Comparison of ENCODE assay signal across 25 cellular contexts in the genomic region with DNA sequence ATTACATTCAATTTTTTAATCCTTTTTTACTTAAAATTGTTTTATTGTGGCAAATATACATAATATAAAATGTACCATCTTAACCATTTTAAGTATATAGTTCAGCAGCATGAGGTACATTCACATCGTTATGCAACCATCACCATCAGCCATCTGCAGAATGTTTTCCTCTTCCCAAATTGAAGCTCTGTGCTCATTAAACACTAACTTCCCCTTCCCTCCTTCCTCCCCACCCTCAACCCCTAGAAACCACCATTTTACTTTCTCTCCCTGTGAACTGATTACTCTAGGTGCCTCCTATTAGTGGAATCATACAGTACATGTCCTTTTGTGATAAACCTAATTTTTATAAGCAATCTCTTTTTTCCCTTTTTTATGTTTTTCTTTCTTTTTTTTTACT. TPM values are rescaled to one million over a fixed set of nuclear protein-coding genes. Genes with fewer than 3 reads are reported as not detected.
A peak's percentile ranks its signal among the peaks of the same experiment; 100 is the strongest.
DNase-seq lines count a peak whose midpoint lies in the region; ATAC-seq and TF ChIP-seq lines count a peak whose summit lies in the region.
"Had no signal": no experiment of that assay in that cellular context is flagged by ENCODE, and none has a peak within 500 bp of the region (broad histone marks: within the 10 kb centered on the region; RNA-seq: fewer than 3 reads in every experiment).

No MANE protein-coding gene starts in this region.

- POLR2A ChIA-PET in CD8-positive, alpha-beta T cell (lab: Charles Lee), result no interaction called here

- H3K79me2 ChIP-seq in osteoblast (ENCODE audit: insufficient read depth, low read length), result no peaks in the 10 kb centered on the region

- no peak for DNase-seq in CD8-positive, alpha-beta T cell
- peak; percentile 18 for DNase-seq in OCI-M1 (lab: John Stamatoyannopoulos, UW)
- peak; percentile 26 for DNase-seq in medulla oblongata (ENCODE audit: extremely low spot score)
- DNase-seq in osteoblast (ENCODE audit: insufficient read length, low spot score, missing footprints), result no peak
- DNase-seq in NCI-H226, result no peak
- no peak for DNase-seq in esophagus muscularis mucosa (ENCODE audit: extremely low spot score)
- DNase-seq: activated gamma-delta T cell treated with Interleukin-2 at 50 U/mL for 16 hours; BE2C; effector memory CD8-positive, alpha-beta T cell; heart left ventricle; immature natural killer cell; natural killer cell; NCI-H1694; RPMI8226; stimulated activated CD4-positive, alpha-beta T cell treated with anti-CD3 and anti-CD28 coated beads, Interleukin-4, amount 100 ng/mL, for 24 hours; testis had no signal

- no peak for TF ChIP-seq CTCF in CD8-positive, alpha-beta T cell (IDR thresholded peaks at IDR 0.05)
- TF ChIP-seq CTCF in osteoblast (IDR thresholded peaks at IDR 0.05; ENCODE audit: extremely low read depth, low read depth, low read length), result no peak
- no peak for TF ChIP-seq CTCF in esophagus muscularis mucosa (IDR thresholded peaks at IDR 0.05)

- H3K4me3 Mint-ChIP-seq in CD8-positive, alpha-beta T cell, result no peak overlapping the region
- H3K4me3 Mint-ChIP-seq: effector memory CD8-positive, alpha-beta T cell; immature natural killer cell; natural killer cell; WTC11 had no signal

- peaks cover 2% of the 10 kb centered on the region for H3K9me3 Mint-ChIP-seq in CD8-positive, alpha-beta T cell
- H3K9me3 Mint-ChIP-seq: effector memory CD8-positive, alpha-beta T cell; immature natural killer cell; natural killer cell had no signal

- ATAC-seq in CD8-positive, alpha-beta T cell, result no peak
- ATAC-seq: effector memory CD8-positive, alpha-beta T cell; heart left ventricle; natural killer cell; WTC11 had no signal

- peaks cover 84% of the 10 kb centered on the region for H3K36me3 Mint-ChIP-seq in CD8-positive, alpha-beta T cell

- no peaks in the 10 kb centered on the region for H3K27me3 Mint-ChIP-seq in CD8-positive, alpha-beta T cell (ENCODE audit: low read depth)
- H3K27me3 Mint-ChIP-seq: effector memory CD8-positive, alpha-beta T cell had no signal

- H3K27ac Mint-ChIP-seq in CD8-positive, alpha-beta T cell, result peak overlapping the region; percentile 69
- H3K27ac Mint-ChIP-seq: immature natural killer cell, natural killer cell, WTC11 had no signal

- CTCF ChIA-PET in CD8-positive, alpha-beta T cell (lab: Charles Lee), result interaction anchor here (0.8 to 2.9 kb wide), 3 partner anchors 11 to 351 kb away, joined by 5 to 17 read pairs (median 6); no protein-coding TSS in a partner anchor

- H3K27ac ChIP-seq in BLaER1 treated with 17β-estradiol and CSF1 and Interleukin-3, amounts not matched to agents 10 nM and 100 nM, result 0 out of 22 replicates have a peak overlapping the region, but pooled peaks of 3 of the 11 experiments have one; percentile 12 to 21 (median 15)
- H3K27ac ChIP-seq in CD8-positive, alpha-beta T cell (ENCODE audit: low read depth, low read length), result no peak overlapping the region
- no peak overlapping the region for H3K27ac ChIP-seq in osteoblast (ENCODE audit: low read depth, low read length)
- no peak overlapping the region for H3K27ac ChIP-seq in esophagus muscularis mucosa (replicated peaks in 1 of 4)
- H3K27ac ChIP-seq: heart left ventricle, prostate gland, skin epidermis, testis had no signal

- no peak for TF ChIP-seq EP300 in esophagus muscularis mucosa (IDR thresholded peaks at IDR 0.05)

- H3K4me3 ChIP-seq in BLaER1 treated with 17β-estradiol and CSF1 and Interleukin-3, amounts not matched to agents 10 nM and 100 nM, result no peak overlapping the region
- no peak overlapping the region for H3K4me3 ChIP-seq in CD8-positive, alpha-beta T cell (ENCODE audit: low read depth, low read length)
- H3K4me3 ChIP-seq in osteoblast (ENCODE audit: insufficient read depth, low read length) (no peak overlapping the region), esophagus muscularis mucosa (no peak overlapping the region)
- H3K4me3 ChIP-seq: heart left ventricle, prostate gland, skin epidermis, testis had no signal

- WGBS in esophagus muscularis mucosa, result 76% methylated on average over 1 of the region's 1 CpG

- H3K9ac ChIP-seq in BLaER1 treated with 17β-estradiol and CSF1 and Interleukin-3, amounts not matched to agents 10 nM and 100 nM, result no peak overlapping the region

- H3K4me2 ChIP-seq in BLaER1 treated with 17β-estradiol and CSF1 and Interleukin-3, amounts not matched to agents 10 nM and 100 nM, result peak overlapping the region in 8 of 11 experiments; percentile 2 to 50 (median 42); a peak in 13 of 22 replicates
- H3K4me2 ChIP-seq in osteoblast (ENCODE audit: insufficient read depth, low read length), result no peak overlapping the region

- no peaks in the 10 kb centered on the region; a peak in 1 of 22 replicates for H4K20me1 ChIP-seq in BLaER1 treated with 17β-estradiol and CSF1 and Interleukin-3, amounts not matched to agents 10 nM and 100 nM
- no peaks in the 10 kb centered on the region for H4K20me1 ChIP-seq in osteoblast (ENCODE audit: insufficient read depth, low read length)

- H3K4me1 ChIP-seq in BLaER1 treated with 17β-estradiol and CSF1 and Interleukin-3, amounts not matched to agents 10 nM and 100 nM, result peaks cover 0 to 20% (median 15%) of the 10 kb centered on the region in 10 experiments; a peak in 15 of 20 replicates
- no peaks in the 10 kb centered on the region for H3K4me1 ChIP-seq in CD8-positive, alpha-beta T cell (ENCODE audit: insufficient read depth, low read length)
- no peaks in the 10 kb centered on the region for H3K4me1 ChIP-seq in osteoblast (ENCODE audit: insufficient read depth, low read length)
- no peaks in the 10 kb centered on the region for H3K4me1 ChIP-seq in esophagus muscularis mucosa
- H3K4me1 ChIP-seq: BE2C, prostate gland, testis had no signal

- no peaks in the 10 kb centered on the region for H3K27me3 ChIP-seq in BLaER1 treated with 17β-estradiol and CSF1 and Interleukin-3, amounts not matched to agents 10 nM and 100 nM
- H3K27me3 ChIP-seq in CD8-positive, alpha-beta T cell (ENCODE audit: insufficient read depth, low read length), result no peaks in the 10 kb centered on the region
- no peaks in the 10 kb centered on the region for H3K27me3 ChIP-seq in osteoblast (ENCODE audit: insufficient read depth, low read length)
- H3K27me3 ChIP-seq in esophagus muscularis mucosa, result no peaks in the 10 kb centered on the region
- H3K27me3 ChIP-seq: BE2C, heart left ventricle, testis had no signal

- intact Hi-C loops in CD8-positive, alpha-beta T cell (cut with DNase I, micrococcal nuclease), result no loop called here
- intact Hi-C loops in esophagus muscularis mucosa (cut with DNase I), result no loop called here

- peaks cover 84 to 98% (median 94%) of the 10 kb centered on the region in 11 experiments for H3K36me3 ChIP-seq in BLaER1 treated with 17β-estradiol and CSF1 and Interleukin-3, amounts not matched to agents 10 nM and 100 nM
- H3K36me3 ChIP-seq in CD8-positive, alpha-beta T cell (ENCODE audit: insufficient read depth, low read length), result peaks cover 25% of the 10 kb centered on the region
- peaks cover 16% of the 10 kb centered on the region for H3K36me3 ChIP-seq in osteoblast (ENCODE audit: insufficient read depth, low read length)
- peaks cover 31 to 91% (median 58%) of the 10 kb centered on the region in 4 donors for H3K36me3 ChIP-seq in esophagus muscularis mucosa

- no peaks in the 10 kb centered on the region for H3K4me1 Mint-ChIP-seq in CD8-positive, alpha-beta T cell (ENCODE audit: low read depth)
- H3K4me1 Mint-ChIP-seq: immature natural killer cell, natural killer cell, WTC11 had no signal

- H2AFZ ChIP-seq in osteoblast (ENCODE audit: low read length), result no peak overlapping the region

- TF ChIP-seq POLR2A in esophagus muscularis mucosa (IDR thresholded peaks at IDR 0.05; ENCODE audit: low read depth), result no peak

- H3K9me3 ChIP-seq in BLaER1 treated with 17β-estradiol and CSF1 and Interleukin-3, amounts not matched to agents 10 nM and 100 nM (replicated peaks in 1 of 11), result peaks cover 6 to 17% (median 12%) of the 10 kb centered on the region in 11 experiments; a peak in 21 of 22 replicates
- no peaks in the 10 kb centered on the region for H3K9me3 ChIP-seq in CD8-positive, alpha-beta T cell (ENCODE audit: low read length)
- H3K9me3 ChIP-seq in osteoblast (ENCODE audit: low read depth, low read length) (no peaks in the 10 kb centered on the region), esophagus muscularis mucosa (no peaks in the 10 kb centered on the region)
- H3K9me3 ChIP-seq: BE2C, prostate gland, testis had no signal

RNA-seq across cellular contexts. Expression of a gene that starts 15.6 kb away (rescaled TPM):
- total RNA-seq in CD8-positive, alpha-beta T cell, result not detected
- total RNA-seq in osteoblast (not detected in 2 replicates), esophagus muscularis mucosa (not detected)
- total RNA-seq: activated CD8-positive, alpha-beta memory T cell treated with anti-CD3 and anti-CD28 coated beads for 36 hours; astrocyte; cerebellum; heart left ventricle; lung microvascular endothelial cell; natural killer cell; prostate gland; T-helper 1 cell treated with Interleukin-12 subunit alpha and Interleukin-12 subunit beta and Interleukin-4 antibody, amounts not matched to agents 30 ng/mL and 1 ng/mL, for 36 hours; WTC11 had no signal

RNA-seq across cellular contexts. Expression of a gene that starts 30.9 kb away (rescaled TPM):
- total RNA-seq in CD8-positive, alpha-beta T cell, result 10 to 100 TPM; 12.5 to 13.7 TPM
- total RNA-seq in osteoblast (12.3 and 13.8 TPM in 2 replicates), esophagus muscularis mucosa (10 to 100 TPM in 2 of 4 donors, 1 to 10 TPM in 2; 7.8 to 17.9 (median 10.2) TPM)

RNA-seq across cellular contexts. Expression of a gene that starts 40.0 kb away (rescaled TPM):
- not detected for total RNA-seq in CD8-positive, alpha-beta T cell
- total RNA-seq in osteoblast (not detected in 2 replicates), esophagus muscularis mucosa (not detected)
- total RNA-seq: astrocyte, cerebellum, heart left ventricle, lung microvascular endothelial cell, natural killer cell, prostate gland, WTC11 had no signal

RNA-seq across cellular contexts. Expression of a gene that starts 54.4 kb away (rescaled TPM):
- total RNA-seq in CD8-positive, alpha-beta T cell, result 100 to 1,000 TPM; 141 to 147 TPM
- total RNA-seq in osteoblast (89.6 and 98.8 TPM in 2 replicates), esophagus muscularis mucosa (100 to 1,000 TPM in 2 of 4 donors, 10 to 100 TPM in 2; 88.0 to 135 (median 113) TPM)

Comparison
In these comparisons a context has a peak if more than half of its experiments do, and no peak if none do; other contexts are left out.
1. DNase-seq: peak in OCI-M1 (single experiment) and medulla oblongata (single experiment); none in CD8-positive, alpha-beta T cell (0 of 7), osteoblast (single experiment), NCI-H226 (single experiment) and esophagus muscularis mucosa (single experiment).